Comparison of ENCODE assay signal across 12 cellular contexts in the genomic region with DNA sequence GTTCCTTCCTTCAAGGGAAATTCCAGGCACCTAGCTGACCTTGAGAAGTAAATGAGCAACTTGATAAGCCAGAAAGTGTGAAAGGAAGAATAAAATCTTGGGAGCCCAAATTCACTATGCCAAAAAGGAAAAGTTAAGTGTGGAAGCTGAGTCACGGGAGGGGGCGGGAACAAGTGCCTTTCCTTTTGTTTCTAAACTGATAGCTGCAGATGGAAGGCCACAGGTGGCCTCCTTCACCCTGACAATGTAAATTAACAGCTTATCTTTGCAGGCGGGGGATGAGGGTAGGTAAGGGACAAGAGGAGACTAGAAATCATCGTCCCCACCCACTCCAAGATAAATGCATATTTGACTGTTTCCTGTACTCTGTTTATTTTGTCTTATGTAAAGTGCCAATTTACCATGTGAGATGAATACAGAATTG. TPM values are rescaled to one million over a fixed set of nuclear protein-coding genes. Genes with fewer than 3 reads are reported as not detected.
DNase-seq lines count a peak whose midpoint lies in the region; ATAC-seq and TF ChIP-seq lines count a peak whose summit lies in the region.
"Had no signal": no experiment of that assay in that cellular context is flagged by ENCODE, and none has a peak within 500 bp of the region (broad histone marks: within the 10 kb centered on the region; RNA-seq: fewer than 3 reads in every experiment).

No MANE protein-coding gene starts in this region.

- H3K27me3 ChIP-seq in CD4-positive, CD25-positive, alpha-beta regulatory T cell (ENCODE audit: control insufficient read depth, insufficient read depth, low read length), result no peaks in the 10 kb centered on the region
- no peaks in the 10 kb centered on the region; the same call in 1 of the 2 replicates for H3K27me3 ChIP-seq in IMR-90 (ENCODE audit: control insufficient read depth, insufficient read depth, low read length)
- H3K27me3 ChIP-seq in lower lobe of right lung (ENCODE audit: low read depth), result no peaks in the 10 kb centered on the region
- no peaks in the 10 kb centered on the region for H3K27me3 ChIP-seq in foreskin keratinocyte

- H3K4me3 Mint-ChIP-seq in CD4-positive, CD25-positive, alpha-beta regulatory T cell, result no peak overlapping the region
- peak overlapping the region; percentile 89 for H3K4me3 Mint-ChIP-seq in WTC11
- H3K4me3 Mint-ChIP-seq in glutamatergic neuron (ENCODE audit: unreplicated experiment), result no peak overlapping the region
- H3K4me3 Mint-ChIP-seq: T-helper 1 cell treated with Interleukin-12 subunit alpha and Interleukin-12 subunit beta and Interleukin-4 antibody, amounts not matched to agents 30 μg/mL and 1 μg/mL, for 36 hours had no signal

- no peak overlapping the region for H4K91ac ChIP-seq in IMR-90 (ENCODE audit: insufficient read depth, low read depth, low read length)

- peak overlapping the region; percentile 46; the same call in 1 of the 2 replicates for H3K4me2 ChIP-seq in IMR-90 (ENCODE audit: low read depth, low read length)

- H3K27me3 Mint-ChIP-seq in CD4-positive, CD25-positive, alpha-beta regulatory T cell, result no peaks in the 10 kb centered on the region
- H3K27me3 Mint-ChIP-seq in WTC11 (ENCODE audit: low read depth) (no peaks in the 10 kb centered on the region), glutamatergic neuron (ENCODE audit: unreplicated experiment) (no peaks in the 10 kb centered on the region)

- TF ChIP-seq CTCF in IMR-90 (conservative IDR thresholded peaks at IDR 0.05; ENCODE audit: low read depth, low read length) (no peak), WTC11 (IDR thresholded peaks at IDR 0.05) (no peak), lower lobe of right lung (IDR thresholded peaks at IDR 0.05) (no peak), glutamatergic neuron (IDR thresholded peaks at IDR 0.05; ENCODE audit: partially characterized antibody, unreplicated experiment) (no peak), foreskin keratinocyte (conservative IDR thresholded peaks at IDR 0.05) (no peak), coronary artery (IDR thresholded peaks at IDR 0.05) (no peak)

- H3K27ac Mint-ChIP-seq in CD4-positive, CD25-positive, alpha-beta regulatory T cell, result peak overlapping the region; percentile 14 to 72 (median 23)
- H3K27ac Mint-ChIP-seq in WTC11, result peak overlapping the region; percentile 99
- no peak overlapping the region for H3K27ac Mint-ChIP-seq in glutamatergic neuron (ENCODE audit: unreplicated experiment)
- H3K27ac Mint-ChIP-seq: T-helper 1 cell treated with Interleukin-12 subunit alpha and Interleukin-12 subunit beta and Interleukin-4 antibody, amounts not matched to agents 30 μg/mL and 1 μg/mL, for 36 hours had no signal

- no CpG with 5 or more reads among the region's 4 CpGs for WGBS in IMR-90 (ENCODE audit: extremely low coverage in 2 of 2, insufficient read length in 1 of 2), 2 experiments

- H3K4ac ChIP-seq in IMR-90 (ENCODE audit: low read depth, low read length), result no peak overlapping the region

- no peaks in the 10 kb centered on the region for H3K79me1 ChIP-seq in IMR-90 (ENCODE audit: low read depth in 1 of 2, low read length in 2 of 2)

- no peak overlapping the region for H3K4me3 ChIP-seq in CD4-positive, CD25-positive, alpha-beta regulatory T cell (ENCODE audit: low read depth, low read length)
- H3K4me3 ChIP-seq in IMR-90 (ENCODE audit: insufficient read depth, low read depth, low read length) (no peak overlapping the region), lower lobe of right lung (no peak overlapping the region), coronary artery (no peak overlapping the region)

- no peak overlapping the region for H2BK20ac ChIP-seq in IMR-90 (ENCODE audit: low read depth, low read length)

- DNase-seq in CD4-positive, CD25-positive, alpha-beta regulatory T cell, result no peak
- DNase-seq in IMR-90, result no peak
- peak; percentile 59 for DNase-seq in WTC11 (ENCODE audit: low spot score)
- DNase-seq in lower lobe of right lung, result no peak
- DNase-seq in glutamatergic neuron, result no peak
- no peak for DNase-seq in foreskin keratinocyte
- no peak for DNase-seq in coronary artery (ENCODE audit: low spot score)
- DNase-seq in activated CD8-positive, alpha-beta memory T cell treated with anti-CD3 and anti-CD28 coated beads for 24 hours, result no peak
- DNase-seq: cortex of kidney, NCI-H1694 treated with DMSO at 0.1 percent for 48 hours, posterior cingulate gyrus had no signal

- H3K14ac ChIP-seq in IMR-90 (replicated peaks; ENCODE audit: low read depth, low read length), result no peak overlapping the region

- BruUV-seq in IMR-90 (replicated peaks; lab: Mats Ljungman, UMichigan), result no TSS peak

- H4K20me1 ChIP-seq in IMR-90 (ENCODE audit: insufficient read depth, low read length), result no peaks in the 10 kb centered on the region

- peaks cover 0 to 8% (median 3%) of the 10 kb centered on the region in 4 donors for H3K4me1 Mint-ChIP-seq in CD4-positive, CD25-positive, alpha-beta regulatory T cell
- H3K4me1 Mint-ChIP-seq in WTC11 (peaks cover 67% of the 10 kb centered on the region), glutamatergic neuron (ENCODE audit: low read depth, unreplicated experiment) (peaks cover 33% of the 10 kb centered on the region)

- dilution Hi-C loops in IMR-90 (cut with HindIII; ENCODE audit: low sequenced_read_pairs, unreplicated experiment), result no loop called here

- H3K36me3 ChIP-seq in CD4-positive, CD25-positive, alpha-beta regulatory T cell (ENCODE audit: control insufficient read depth, insufficient read depth, low read length), result no peaks in the 10 kb centered on the region
- H3K36me3 ChIP-seq in IMR-90 (ENCODE audit: control insufficient read depth, insufficient read depth, low read length) (no peaks in the 10 kb centered on the region), lower lobe of right lung (no peaks in the 10 kb centered on the region)

- H2BK120ac ChIP-seq in IMR-90 (ENCODE audit: low read depth, low read length), result no peak overlapping the region

- in situ Hi-C loops in IMR-90 (cut with MboI; ENCODE audit: low sequenced_read_pairs), result no loop called here

- no peak overlapping the region for H2AK9ac ChIP-seq in IMR-90 (replicated peaks; ENCODE audit: low read depth, low read length, poor library complexity)

- no peaks in the 10 kb centered on the region for H3K9me3 ChIP-seq in CD4-positive, CD25-positive, alpha-beta regulatory T cell (ENCODE audit: control insufficient read depth in 2 of 2, low read length in 2 of 2)
- H3K9me3 ChIP-seq in IMR-90 (ENCODE audit: control insufficient read depth, insufficient read depth, low read length) (no peaks in the 10 kb centered on the region), lower lobe of right lung (no peaks in the 10 kb centered on the region)

- no peak overlapping the region for H3K23ac ChIP-seq in IMR-90 (ENCODE audit: low read depth, low read length)

- intact Hi-C loops in IMR-90 (cut with micrococcal nuclease), result no loop called here
- intact Hi-C loops in lower lobe of right lung (cut with DNase I), result no loop called here

- no peak overlapping the region for H2AK5ac ChIP-seq in IMR-90 (ENCODE audit: low read depth, low read length)

- no peak overlapping the region for H4K8ac ChIP-seq in IMR-90 (ENCODE audit: low read depth in 2 of 2, low read length in 2 of 2)

- H2BK15ac ChIP-seq in IMR-90 (ENCODE audit: low read depth, low read length), result no peak overlapping the region

- no peak overlapping the region for H3K9ac ChIP-seq in IMR-90 (ENCODE audit: low read depth, low read length)

- no peaks in the 10 kb centered on the region for H3K9me1 ChIP-seq in IMR-90 (ENCODE audit: insufficient read depth, low read length)

- CTCF ChIA-PET in IMR-90 (lab: Yijun Ruan, JAX) (no interaction called here), WTC11 (lab: Charles Lee) (interaction anchor here (0.7 to 1.4 kb wide), 7 partner anchors 19 to 220 kb away, joined by 3 to 18 read pairs (median 3); no protein-coding TSS in a partner anchor)

- no peak for ATAC-seq in CD4-positive, CD25-positive, alpha-beta regulatory T cell (ENCODE audit: low read depth in 2 of 2)
- ATAC-seq in IMR-90 (ENCODE audit: low read depth), result no peak
- ATAC-seq in WTC11, result peak; percentile 83
- peak in 1 of 2 donors; percentile 66 for ATAC-seq in lower lobe of right lung
- no peak for ATAC-seq in foreskin keratinocyte

- H3K27ac ChIP-seq in CD4-positive, CD25-positive, alpha-beta regulatory T cell (ENCODE audit: insufficient read depth, low read length, poor library complexity, severe bottlenecking), result no peak overlapping the region
- H3K27ac ChIP-seq in IMR-90 (ENCODE audit: insufficient read depth, low read length), result no peak overlapping the region
- H3K27ac ChIP-seq in lower lobe of right lung, result peak overlapping the region; percentile 36
- no peak overlapping the region for H3K27ac ChIP-seq in foreskin keratinocyte
- peak overlapping the region in 1 of 2 donors; percentile 13 for H3K27ac ChIP-seq in coronary artery

- no peak for TF ChIP-seq POLR2A in IMR-90 (IDR thresholded peaks at IDR 0.05; ENCODE audit: low read depth, low read length)

- POLR2A ChIA-PET in IMR-90 (lab: Charles Lee; ENCODE audit: unreplicated experiment) (no interaction called here), WTC11 (lab: Charles Lee) (interaction anchor here (0.6 to 1.6 kb wide), 10 partner anchors 17 to 194 kb away, joined by 3 to 9 read pairs (median 4); a partner anchor contains a TSS)

- H3K56ac ChIP-seq in IMR-90 (ENCODE audit: extremely low read depth, insufficient read depth, low read length), result no peak overlapping the region

- H2BK5ac ChIP-seq in IMR-90 (ENCODE audit: low read depth, low read length, poor library complexity, severe bottlenecking), result no peak overlapping the region

- H3K4me1 ChIP-seq in CD4-positive, CD25-positive, alpha-beta regulatory T cell (ENCODE audit: control insufficient read depth, insufficient read depth, low read length, poor library complexity, severe bottlenecking), result peaks cover 4% of the 10 kb centered on the region
- H3K4me1 ChIP-seq in IMR-90 (ENCODE audit: control insufficient read depth, insufficient read depth, low read length) (peaks cover 2% of the 10 kb centered on the region; the same call in 1 of the 2 replicates), lower lobe of right lung (peaks cover 14% of the 10 kb centered on the region), foreskin keratinocyte (no peaks in the 10 kb centered on the region)

- H3K9me3 Mint-ChIP-seq in CD4-positive, CD25-positive, alpha-beta regulatory T cell, result peaks cover 0 to 3% (median 0%) of the 10 kb centered on the region in 7 donors
- no peaks in the 10 kb centered on the region for H3K9me3 Mint-ChIP-seq in WTC11
- no peaks in the 10 kb centered on the region for H3K9me3 Mint-ChIP-seq in glutamatergic neuron (ENCODE audit: unreplicated experiment)
- H3K9me3 Mint-ChIP-seq: T-helper 1 cell treated with Interleukin-12 subunit alpha and Interleukin-12 subunit beta and Interleukin-4 antibody, amounts not matched to agents 30 μg/mL and 1 μg/mL, for 36 hours had no signal

- H3K36me3 Mint-ChIP-seq in CD4-positive, CD25-positive, alpha-beta regulatory T cell, result no peaks in the 10 kb centered on the region
- H3K36me3 Mint-ChIP-seq in WTC11 (peaks cover 25% of the 10 kb centered on the region), glutamatergic neuron (ENCODE audit: unreplicated experiment) (no peaks in the 10 kb centered on the region)

- H3K18ac ChIP-seq in IMR-90 (ENCODE audit: low read depth, low read length), result no peak overlapping the region

- no peak overlapping the region for H2AFZ ChIP-seq in IMR-90 (replicated peaks; ENCODE audit: low read length, poor library complexity)

- no peak overlapping the region for H4K5ac ChIP-seq in IMR-90 (ENCODE audit: low read depth, low read length)

- no peak for TF ChIP-seq RAD21 in IMR-90 (IDR thresholded peaks at IDR 0.05; ENCODE audit: low read length)

RNA-seq across cellular contexts. Expression of a gene that starts 36.4 kb away (rescaled TPM):
- total RNA-seq in CD4-positive, CD25-positive, alpha-beta regulatory T cell, result not detected
- not detected for polyA plus RNA-seq in CD4-positive, CD25-positive, alpha-beta regulatory T cell
- not detected in 2 replicates for total RNA-seq in IMR-90 (2012; rRNA removed)
- not detected in 2 replicates for polyA plus RNA-seq in IMR-90 (2012; rRNA removed)
- polyA plus RNA-seq in IMR-90 (2012; cell fraction: cytosol; rRNA removed), result not detected in 2 replicates
- not detected in 2 replicates for polyA plus RNA-seq in IMR-90 (2012; cell fraction: nucleus; rRNA removed; ENCODE audit: low replicate concordance)
- 0.09 TPM in 1 of 3 replicates, not detected in the others for total RNA-seq in WTC11 (2021)
- 0.30 TPM for total RNA-seq in lower lobe of right lung
- not detected for total RNA-seq in glutamatergic neuron (ENCODE audit: unreplicated experiment)
- total RNA-seq in foreskin keratinocyte, result not detected in 2 replicates
- polyA plus RNA-seq in foreskin keratinocyte, result 0.07 and 0.09 TPM in 2 replicates
